Comparison of ENCODE assay signal across 12 cellular contexts in the genomic region with DNA sequence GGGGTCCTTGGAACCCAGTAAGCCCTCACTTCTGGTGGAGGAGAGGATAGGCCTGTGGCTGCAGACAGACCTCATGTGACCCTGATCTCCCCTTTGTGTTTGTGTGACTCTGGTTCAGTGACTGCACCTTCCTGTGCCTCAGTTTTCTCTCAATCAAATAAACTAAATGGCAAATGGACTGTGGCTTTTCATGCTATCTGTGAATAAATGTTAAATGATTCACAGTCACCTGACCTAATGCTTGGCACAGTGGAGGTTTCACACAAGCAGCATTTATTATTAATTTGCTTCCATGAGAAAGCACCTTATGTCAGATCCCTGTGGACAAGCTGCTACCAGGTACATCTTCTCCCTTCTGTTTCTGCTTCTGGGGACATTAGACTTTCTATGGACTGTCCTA. TPM values are rescaled to one million over a fixed set of nuclear protein-coding genes. Genes with fewer than 3 reads are reported as not detected.
"Had no signal": no experiment of that assay in that cellular context is flagged by ENCODE, and none has a peak within 500 bp of the region (broad histone marks: within the 10 kb centered on the region; RNA-seq: fewer than 3 reads in every experiment).

No MANE protein-coding gene starts in this region.

RNA-seq across cellular contexts. Expression of a gene that starts 2.6 kb away (rescaled TPM):
- total RNA-seq: activated CD4-positive, alpha-beta T cell treated with anti-CD3 and anti-CD28 coated beads, Interleukin-2, amount 10 ng/mL, durations not matched to agents 7 days and 5 days; activated CD8-positive, alpha-beta memory T cell treated with anti-CD3 and anti-CD28 coated beads, Interleukin-2, amount 10 ng/mL, durations not matched to agents 7 days and 5 days; activated CD8-positive, alpha-beta T cell treated with anti-CD3 and anti-CD28 coated beads for 36 hours; dorsolateral prefrontal cortex; endothelial cell of umbilical vein; frontal cortex; left ventricle myocardium superior; natural killer cell treated with Interleukin-12 subunit alpha and Interleukin-12 subunit beta and Interleukin-15 and Interleukin-18, amount 100 ng/mL, for 72 hours; psoas muscle; right cardiac atrium; T-cell; thoracic aorta had no signal
- polyA plus RNA-seq: endothelial cell of umbilical vein, psoas muscle, right cardiac atrium had no signal
